11 cellular contexts compared by ENCODE assay signal in genomic region chr22:24506802-24507438, GRCh38. TPM values are rescaled to one million over a fixed set of nuclear protein-coding genes. Genes with fewer than 3 reads are reported as not detected.
A peak's percentile ranks its signal among the peaks of the same experiment; 100 is the strongest.
DNase-seq lines count a peak whose midpoint lies in the region; ATAC-seq and TF ChIP-seq lines count a peak whose summit lies in the region.
"Had no signal": no experiment of that assay in that cellular context is flagged by ENCODE, and none has a peak within 500 bp of the region (broad histone marks: within the 10 kb centered on the region; RNA-seq: fewer than 3 reads in every experiment).

No MANE protein-coding gene starts in this region.

- DNase-seq in ELR (ENCODE audit: low read depth), result peak; percentile 76
- peak; percentile 89 for DNase-seq in NCI-H1105 treated with DMSO at 0.1 percent for 48 hours (lab: John Stamatoyannopoulos, UW)
- DNase-seq in adipocyte (ENCODE audit: low read depth), result peak; percentile 38
- DNase-seq in naive thymus-derived CD4-positive, alpha-beta T cell, result no peak
- no peak for DNase-seq in NCI-H226
- no peak for DNase-seq in OCI-M2 (lab: John Stamatoyannopoulos, UW; ENCODE audit: unreplicated experiment)
- no peak for DNase-seq in WERI-Rb-1
- no peak for DNase-seq in transverse colon
- DNase-seq: activated effector memory CD4-positive, alpha-beta T cell treated with anti-CD3 and anti-CD28 coated beads, Interleukin-2, amount 50 U/mL, for 16 hours; posterior cingulate gyrus had no signal

- no peaks in the 10 kb centered on the region for H3K9me3 Mint-ChIP-seq in naive thymus-derived CD4-positive, alpha-beta T cell

- H3K36me3 ChIP-seq in adipocyte (ENCODE audit: control insufficient read depth, insufficient read depth, low read length, severe bottlenecking) (no peaks in the 10 kb centered on the region), WERI-Rb-1 (no peaks in the 10 kb centered on the region), transverse colon (no peaks in the 10 kb centered on the region)
- H3K36me3 ChIP-seq in naive thymus-derived CD4-positive, alpha-beta T cell (ENCODE audit: control insufficient read depth in 2 of 3, insufficient read depth in 3 of 3, low read length in 3 of 3), result no peaks in the 10 kb centered on the region

- WGBS in transverse colon (ENCODE audit: low coverage in 1 of 2), 2 donors, result 56% methylated on average over 6 of the region's 6 CpGs; no CpG with 5 or more reads in 1 of the 2 donors

- peaks cover 0 to 4% (median 0%) of the 10 kb centered on the region in 5 donors for H3K27me3 Mint-ChIP-seq in naive thymus-derived CD4-positive, alpha-beta T cell

- peak; percentile 23 for ATAC-seq in naive thymus-derived CD4-positive, alpha-beta T cell

- no peaks in the 10 kb centered on the region for H3K9me3 ChIP-seq in adipocyte (ENCODE audit: control insufficient read depth, low read length)
- no peaks in the 10 kb centered on the region for H3K9me3 ChIP-seq in naive thymus-derived CD4-positive, alpha-beta T cell (ENCODE audit: control insufficient read depth in 2 of 3, low read length in 3 of 3)
- no peaks in the 10 kb centered on the region for H3K9me3 ChIP-seq in WERI-Rb-1 (ENCODE audit: severe bottlenecking)
- no peaks in the 10 kb centered on the region for H3K9me3 ChIP-seq in transverse colon

- H3K9ac ChIP-seq in adipocyte (ENCODE audit: low read length), result no peak overlapping the region

- POLR2A ChIA-PET in naive thymus-derived CD4-positive, alpha-beta T cell (lab: Charles Lee), result interaction anchor here (1.5 kb wide), 1 partner anchor 80 kb away, joined by 3 read pairs; no protein-coding TSS in a partner anchor

- no peak overlapping the region for H3K27ac ChIP-seq in naive thymus-derived CD4-positive, alpha-beta T cell (ENCODE audit: low read depth, low read length)
- H3K27ac ChIP-seq in WERI-Rb-1, result no peak overlapping the region
- H3K27ac ChIP-seq in transverse colon, result peak overlapping the region in 1 of 4 donors; percentile 52

- CTCF ChIA-PET in naive thymus-derived CD4-positive, alpha-beta T cell (lab: Charles Lee), result interaction anchor here (0.6 kb wide), 2 partner anchors 26 to 94 kb away, joined by 3 to 5 read pairs; no protein-coding TSS in a partner anchor

- intact Hi-C loops in naive thymus-derived CD4-positive, alpha-beta T cell (cut with micrococcal nuclease), result no loop called here
- intact Hi-C loops in transverse colon (cut with DNase I; ENCODE audit: low total_unique reads), result loop anchor here (10.0 kb wide), 1 partner anchor 82 kb away; the partner anchor contains the start of gene ADORA2A

- no peaks in the 10 kb centered on the region for H3K36me3 Mint-ChIP-seq in naive thymus-derived CD4-positive, alpha-beta T cell

- H3K27me3 ChIP-seq in adipocyte (replicated peaks; ENCODE audit: control insufficient read depth, insufficient read depth, low read length) (no peaks in the 10 kb centered on the region), WERI-Rb-1 (ENCODE audit: insufficient read depth, low read depth, severe bottlenecking) (no peaks in the 10 kb centered on the region), transverse colon (no peaks in the 10 kb centered on the region)
- H3K27me3 ChIP-seq in naive thymus-derived CD4-positive, alpha-beta T cell (ENCODE audit: control insufficient read depth in 2 of 2, insufficient read depth in 2 of 2, low read length in 2 of 2), result no peaks in the 10 kb centered on the region

- no peak for TF ChIP-seq EP300 in transverse colon (IDR thresholded peaks at IDR 0.05; ENCODE audit: low read depth)

- peaks cover 4 to 40% (median 9%) of the 10 kb centered on the region in 7 donors for H3K4me1 Mint-ChIP-seq in naive thymus-derived CD4-positive, alpha-beta T cell

- H3K4me3 Mint-ChIP-seq in naive thymus-derived CD4-positive, alpha-beta T cell, result no peak overlapping the region

- no peak for TF ChIP-seq POLR2A in transverse colon (IDR thresholded peaks at IDR 0.05)

- H3K4me3 ChIP-seq in adipocyte (ENCODE audit: low read length) (no peak overlapping the region), WERI-Rb-1 (ENCODE audit: low read depth, low read length) (no peak overlapping the region), transverse colon (no peak overlapping the region)
- no peak overlapping the region for H3K4me3 ChIP-seq in naive thymus-derived CD4-positive, alpha-beta T cell (ENCODE audit: low read length)

- peak overlapping the region in 2 of 9 donors; percentile 37 to 59 for H3K27ac Mint-ChIP-seq in naive thymus-derived CD4-positive, alpha-beta T cell

- H3K4me1 ChIP-seq in adipocyte (ENCODE audit: control insufficient read depth, insufficient read depth, low read length) (peaks cover 46% of the 10 kb centered on the region), transverse colon (peaks cover 4 to 37% (median 25%) of the 10 kb centered on the region in 4 donors)
- H3K4me1 ChIP-seq in naive thymus-derived CD4-positive, alpha-beta T cell (ENCODE audit: control insufficient read depth in 2 of 2, insufficient read depth in 2 of 2, low read length in 2 of 2), result no peaks in the 10 kb centered on the region

- TF ChIP-seq CTCF in WERI-Rb-1 (IDR thresholded peaks at IDR 0.05; ENCODE audit: low read depth, low read length) (no peak), transverse colon (IDR thresholded peaks at IDR 0.05) (no peak)

- in situ Hi-C loops in transverse colon (cut with MboI; ENCODE audit: low pct_ligation_motif_present in 1 of 4, low pct_unique_long_range_greater_than_20kb in 1 of 4, low sequenced_read_pairs in 3 of 4), result loop anchor here in 1 of 4 donors (10.0 kb wide), 1 partner anchor 92 kb away; no protein-coding TSS in a partner anchor

RNA-seq across cellular contexts. Expression of gene UPB1, which starts 11.8 kb away (rescaled TPM):
- 1 to 10 TPM in 4 of 5 experiments, under 1 TPM in 1; 0.70 to 3.4 (median 2.1) TPM for total RNA-seq in naive thymus-derived CD4-positive, alpha-beta T cell
- under 1 TPM; 0.14 to 0.15 TPM for polyA plus RNA-seq in naive thymus-derived CD4-positive, alpha-beta T cell
- total RNA-seq in transverse colon, result under 1 TPM in 1 of 4 donors, not detected in 3; 0.32 TPM
- total RNA-seq: SK-MEL-5 had no signal

RNA-seq across cellular contexts. Expression of gene GUCD1, which starts 48.0 kb away (rescaled TPM):
- total RNA-seq in naive thymus-derived CD4-positive, alpha-beta T cell, result 100 to 1,000 TPM in 1 of 5 experiments, 10 to 100 TPM in 4; 57.9 to 131 (median 63.4) TPM
- polyA plus RNA-seq in naive thymus-derived CD4-positive, alpha-beta T cell, result 10 to 100 TPM; 33.1 to 54.5 TPM
- total RNA-seq in transverse colon, result 100 to 1,000 TPM in 3 of 4 donors, 10 to 100 TPM in 1; 56.7 to 498 (median 277) TPM

RNA-seq across cellular contexts. Expression of gene SNRPD3, which starts 48.9 kb away (rescaled TPM):
- 10 to 100 TPM; 47.5 to 94.5 (median 73.9) TPM for total RNA-seq in naive thymus-derived CD4-positive, alpha-beta T cell
- polyA plus RNA-seq in naive thymus-derived CD4-positive, alpha-beta T cell, result 10 to 100 TPM; 84.2 to 95.1 TPM
- total RNA-seq in transverse colon, result 100 to 1,000 TPM in 2 of 4 donors, 10 to 100 TPM in 2; 21.3 to 127 (median 93.8) TPM

Comparison
In these comparisons a context has a peak if more than half of its experiments do, and no peak if none do; other contexts are left out.
1. DNase-seq: peak in ELR (single experiment), NCI-H1105 treated with DMSO at 0.1 percent for 48 hours (single experiment) and adipocyte (single experiment); none in naive thymus-derived CD4-positive, alpha-beta T cell (0 of 9), NCI-H226 (single experiment), OCI-M2 (single experiment), WERI-Rb-1 (single experiment) and transverse colon (single experiment).